In the genomic region with DNA sequence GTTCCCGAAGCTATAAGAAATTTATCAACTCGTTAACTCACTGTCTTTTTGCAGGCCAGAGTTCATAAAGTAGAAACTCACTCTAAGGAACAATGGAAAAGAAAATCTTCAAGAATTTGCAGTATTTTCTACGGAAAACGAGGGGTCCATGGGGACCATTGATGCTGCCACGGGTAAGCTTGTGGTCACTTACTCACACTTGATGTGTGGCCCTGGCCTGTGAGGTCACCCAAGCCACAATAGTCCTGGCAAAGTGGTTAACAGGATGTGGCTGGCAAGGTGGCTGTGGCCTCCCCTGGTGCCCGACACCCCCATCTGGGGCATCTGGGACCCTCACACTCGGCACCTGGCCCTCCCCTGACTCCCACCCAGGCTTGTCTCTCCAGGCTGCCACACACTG, we compare ENCODE assay signal across 16 cellular contexts.
DNase-seq lines count a peak whose midpoint lies in the region.
"Had no signal": no experiment of that assay in that cellular context is flagged by ENCODE, and none has a peak within 500 bp of the region (broad histone marks: within the 10 kb centered on the region; RNA-seq: fewer than 3 reads in every experiment).

No MANE protein-coding gene starts in this region.

- H3K4me1 ChIP-seq in SJSA1 (replicated peaks) = peaks cover 72% of the 10 kb centered on the region

- H3K36me3 ChIP-seq in SJSA1 = peaks cover 9% of the 10 kb centered on the region; the same call in 1 of the 2 replicates
- H3K36me3 ChIP-seq: MG63 had no signal

- peak; percentile 29 for DNase-seq in HK-2 (ENCODE audit: unreplicated experiment)
- peak; percentile 94 to 95 for DNase-seq in SJSA1 (ENCODE audit: low read depth in 1 of 2, low spot score in 2 of 2)
- DNase-seq in glomerular visceral epithelial cell (ENCODE audit: extremely low spot score) = peak; percentile 71
- peak; percentile 55 for DNase-seq in stromal cell of bone marrow (ENCODE audit: low read depth)
- DNase-seq in NCI-H1436 (lab: John Stamatoyannopoulos, UW) = no peak
- no peak for DNase-seq in SIG-M5 (lab: John Stamatoyannopoulos, UW)
- no peak for DNase-seq in hypothalamus (lab: John Stamatoyannopoulos, UW)
- DNase-seq: AML-193, COR-L47, MG63, NCI-H1105 treated with DMSO at 0.1 percent for 48 hours, NCI-H1930, NCI-H2171, NCI-H446 treated with DMSO at 0.1 percent for 48 hours, SK-N-SH had no signal

- peak overlapping the region; percentile 98 for H3K27ac ChIP-seq in SJSA1
- H3K27ac ChIP-seq: KMS-11 had no signal

- no peaks in the 10 kb centered on the region for H3K27me3 ChIP-seq in SJSA1 (replicated peaks)
- H3K27me3 ChIP-seq: MG63 had no signal

- no peaks in the 10 kb centered on the region for H3K9me3 ChIP-seq in SJSA1 (replicated peaks)
- H3K9me3 ChIP-seq: SK-N-SH had no signal

- no peak overlapping the region for H3K4me3 ChIP-seq in SJSA1
- H3K4me3 ChIP-seq: MG63 had no signal

Comparison
In these comparisons a context has a peak if more than half of its experiments do, and no peak if none do; other contexts are left out.
1. DNase-seq: peak in HK-2 (single experiment), SJSA1 (2 of 2), glomerular visceral epithelial cell (single experiment) and stromal cell of bone marrow (single experiment); none in NCI-H1436 (single experiment), SIG-M5 (single experiment) and hypothalamus (0 of 51).